Comparison of ENCODE assay signal across 8 cellular contexts in the genomic region with DNA sequence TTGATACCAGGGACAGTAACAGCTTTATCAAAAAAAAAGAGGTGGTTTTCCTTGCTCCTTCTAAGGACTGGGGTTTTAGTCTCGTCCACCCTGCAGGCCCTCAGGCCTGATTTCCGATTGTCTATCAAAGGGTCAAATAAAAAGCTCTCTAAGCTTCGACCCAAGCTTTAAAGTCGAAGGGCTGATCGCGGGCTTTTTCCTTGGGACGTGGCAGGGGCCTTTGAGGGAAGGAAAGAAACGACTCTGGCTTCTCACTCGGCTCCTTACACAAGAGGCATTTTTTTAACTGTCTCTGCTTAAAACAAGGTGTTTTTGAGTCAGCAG. TPM values are rescaled to one million over a fixed set of nuclear protein-coding genes. Genes with fewer than 3 reads are reported as not detected.
DNase-seq lines count a peak whose midpoint lies in the region; ATAC-seq lines count a peak whose summit lies in the region.

No MANE protein-coding gene starts in this region.

- WGBS in thymus: 7% methylated on average over 9 of the region's 9 CpGs

- H3K27me3 Mint-ChIP-seq in activated CD4-positive, alpha-beta T cell treated with anti-CD3 and anti-CD28 coated beads, Interleukin-2, amount 10 ng/mL, durations not matched to agents 7 days and 5 days: no peaks in the 10 kb centered on the region
- H3K27me3 Mint-ChIP-seq in activated T-helper 2 cell treated with anti-CD3 and anti-CD28 coated beads, Interferon-gamma antibody, Interleukin-2, Interleukin-4, amounts not matched to agents 10 μg/mL and 5 μg/mL and 100 μg/mL, durations not matched to agents 14 hours and 24 hours and 36 hours (ENCODE audit: low read depth): no peaks in the 10 kb centered on the region

- intact Hi-C loops in activated T-helper 2 cell treated with anti-CD3 and anti-CD28 coated beads, Interferon-gamma antibody, Interleukin-2, Interleukin-4, amounts not matched to agents 10 μg/mL and 5 μg/mL and 100 μg/mL, durations not matched to agents 14 hours and 24 hours and 36 hours (cut with micrococcal nuclease): loop anchor here (5.0 kb wide), 2 partner anchors 153 to 247 kb away; a partner anchor contains a TSS
- intact Hi-C loops in left colon (cut with DNase I, micrococcal nuclease): no loop called here

- CTCF ChIA-PET in activated CD4-positive, alpha-beta T cell treated with anti-CD3 and anti-CD28 coated beads, Interleukin-2, amount 10 ng/mL, durations not matched to agents 7 days and 5 days (lab: Charles Lee): interaction anchor here (1.0 to 2.2 kb wide), 6 partner anchors 11 to 250 kb away, joined by 3 to 9 read pairs (median 4); no protein-coding TSS in a partner anchor

- peak overlapping the region; percentile 92 for H3K4me3 Mint-ChIP-seq in activated CD4-positive, alpha-beta T cell treated with anti-CD3 and anti-CD28 coated beads, Interleukin-2, amount 10 ng/mL, durations not matched to agents 7 days and 5 days
- H3K4me3 Mint-ChIP-seq in activated T-helper 2 cell treated with anti-CD3 and anti-CD28 coated beads, Interferon-gamma antibody, Interleukin-2, Interleukin-4, amounts not matched to agents 10 μg/mL and 5 μg/mL and 100 μg/mL, durations not matched to agents 14 hours and 24 hours and 36 hours (ENCODE audit: low read depth): peak overlapping the region; percentile 91

- H3K9me3 Mint-ChIP-seq in activated CD4-positive, alpha-beta T cell treated with anti-CD3 and anti-CD28 coated beads, Interleukin-2, amount 10 ng/mL, durations not matched to agents 7 days and 5 days: peaks cover 1% of the 10 kb centered on the region
- H3K9me3 Mint-ChIP-seq in activated T-helper 2 cell treated with anti-CD3 and anti-CD28 coated beads, Interferon-gamma antibody, Interleukin-2, Interleukin-4, amounts not matched to agents 10 μg/mL and 5 μg/mL and 100 μg/mL, durations not matched to agents 14 hours and 24 hours and 36 hours: no peaks in the 10 kb centered on the region

- ATAC-seq in left colon: peak; percentile 0

- POLR2A ChIA-PET in activated CD4-positive, alpha-beta T cell treated with anti-CD3 and anti-CD28 coated beads, Interleukin-2, amount 10 ng/mL, durations not matched to agents 7 days and 5 days (lab: Charles Lee): no interaction called here

- peaks cover 27% of the 10 kb centered on the region for H3K4me1 Mint-ChIP-seq in activated CD4-positive, alpha-beta T cell treated with anti-CD3 and anti-CD28 coated beads, Interleukin-2, amount 10 ng/mL, durations not matched to agents 7 days and 5 days
- peaks cover 24% of the 10 kb centered on the region for H3K4me1 Mint-ChIP-seq in activated T-helper 2 cell treated with anti-CD3 and anti-CD28 coated beads, Interferon-gamma antibody, Interleukin-2, Interleukin-4, amounts not matched to agents 10 μg/mL and 5 μg/mL and 100 μg/mL, durations not matched to agents 14 hours and 24 hours and 36 hours (ENCODE audit: low read depth)

- H3K27me3 ChIP-seq in thymus (ENCODE audit: control insufficient read depth, insufficient read depth): no peaks in the 10 kb centered on the region

- H3K36me3 ChIP-seq in thymus (ENCODE audit: control insufficient read depth, insufficient read depth): no peaks in the 10 kb centered on the region

- peaks cover 11% of the 10 kb centered on the region for H3K4me1 ChIP-seq in thymus (ENCODE audit: control insufficient read depth, insufficient read depth, low read length)

- H3K9me3 ChIP-seq in thymus (ENCODE audit: control insufficient read depth): no peaks in the 10 kb centered on the region

- peak overlapping the region; percentile 97 for H3K27ac Mint-ChIP-seq in activated CD4-positive, alpha-beta T cell treated with anti-CD3 and anti-CD28 coated beads, Interleukin-2, amount 10 ng/mL, durations not matched to agents 7 days and 5 days
- peak overlapping the region; percentile 93 for H3K27ac Mint-ChIP-seq in activated T-helper 2 cell treated with anti-CD3 and anti-CD28 coated beads, Interferon-gamma antibody, Interleukin-2, Interleukin-4, amounts not matched to agents 10 μg/mL and 5 μg/mL and 100 μg/mL, durations not matched to agents 14 hours and 24 hours and 36 hours

- peak overlapping the region; percentile 75 for H3K27ac ChIP-seq in thymus (ENCODE audit: low read depth)

- H3K36me3 Mint-ChIP-seq in activated CD4-positive, alpha-beta T cell treated with anti-CD3 and anti-CD28 coated beads, Interleukin-2, amount 10 ng/mL, durations not matched to agents 7 days and 5 days (ENCODE audit: low read depth): no peaks in the 10 kb centered on the region
- peaks cover 2% of the 10 kb centered on the region for H3K36me3 Mint-ChIP-seq in activated T-helper 2 cell treated with anti-CD3 and anti-CD28 coated beads, Interferon-gamma antibody, Interleukin-2, Interleukin-4, amounts not matched to agents 10 μg/mL and 5 μg/mL and 100 μg/mL, durations not matched to agents 14 hours and 24 hours and 36 hours (ENCODE audit: low read depth)

- H3K4me3 ChIP-seq in thymus (ENCODE audit: low read length): peak overlapping the region; percentile 99

- no peak for DNase-seq in activated CD4-positive, alpha-beta T cell treated with anti-CD3 and anti-CD28 coated beads, Interleukin-2, amount 10 ng/mL, durations not matched to agents 7 days and 5 days
- no peak for DNase-seq in activated CD4-positive, alpha-beta T cell treated with anti-CD3 and anti-CD28 coated beads, Interleukin-2, amount 50 U/mL, for 4 hours
- DNase-seq in activated T-helper 2 cell treated with anti-CD3 and anti-CD28 coated beads, Interferon-gamma antibody, Interleukin-2, Interleukin-4, amounts not matched to agents 10 μg/mL and 5 μg/mL and 100 μg/mL, durations not matched to agents 14 hours and 24 hours and 36 hours (ENCODE audit: low spot score): no peak
- DNase-seq in left colon (no peak), inferior parietal cortex (ENCODE audit: extremely low spot score) (no peak), AML-193 (lab: John Stamatoyannopoulos, UW) (no peak)
- no peak for DNase-seq in stimulated activated CD4-positive, alpha-beta T cell treated with anti-CD3 and anti-CD28 coated beads, Interleukin-4, amount 100 ng/mL, for 1 hour

RNA-seq across cellular contexts. Expression of a gene that starts 0.4 kb away (rescaled TPM):
- total RNA-seq in activated CD4-positive, alpha-beta T cell treated with anti-CD3 and anti-CD28 coated beads, Interleukin-2, amount 10 ng/mL, durations not matched to agents 7 days and 5 days: 10 to 100 TPM; 19.2 to 19.6 TPM
- total RNA-seq in activated T-helper 2 cell treated with anti-CD3 and anti-CD28 coated beads, Interferon-gamma antibody, Interleukin-2, Interleukin-4, amounts not matched to agents 10 μg/mL and 5 μg/mL and 100 μg/mL, durations not matched to agents 14 hours and 24 hours and 36 hours: 8.7 and 10.5 TPM in 2 replicates
- 10 to 100 TPM; 29.6 to 57.2 TPM for total RNA-seq in left colon
- 23.1 TPM for polyA plus RNA-seq in thymus
